ENCODE assay signal across 21 cellular contexts in the genomic region with DNA sequence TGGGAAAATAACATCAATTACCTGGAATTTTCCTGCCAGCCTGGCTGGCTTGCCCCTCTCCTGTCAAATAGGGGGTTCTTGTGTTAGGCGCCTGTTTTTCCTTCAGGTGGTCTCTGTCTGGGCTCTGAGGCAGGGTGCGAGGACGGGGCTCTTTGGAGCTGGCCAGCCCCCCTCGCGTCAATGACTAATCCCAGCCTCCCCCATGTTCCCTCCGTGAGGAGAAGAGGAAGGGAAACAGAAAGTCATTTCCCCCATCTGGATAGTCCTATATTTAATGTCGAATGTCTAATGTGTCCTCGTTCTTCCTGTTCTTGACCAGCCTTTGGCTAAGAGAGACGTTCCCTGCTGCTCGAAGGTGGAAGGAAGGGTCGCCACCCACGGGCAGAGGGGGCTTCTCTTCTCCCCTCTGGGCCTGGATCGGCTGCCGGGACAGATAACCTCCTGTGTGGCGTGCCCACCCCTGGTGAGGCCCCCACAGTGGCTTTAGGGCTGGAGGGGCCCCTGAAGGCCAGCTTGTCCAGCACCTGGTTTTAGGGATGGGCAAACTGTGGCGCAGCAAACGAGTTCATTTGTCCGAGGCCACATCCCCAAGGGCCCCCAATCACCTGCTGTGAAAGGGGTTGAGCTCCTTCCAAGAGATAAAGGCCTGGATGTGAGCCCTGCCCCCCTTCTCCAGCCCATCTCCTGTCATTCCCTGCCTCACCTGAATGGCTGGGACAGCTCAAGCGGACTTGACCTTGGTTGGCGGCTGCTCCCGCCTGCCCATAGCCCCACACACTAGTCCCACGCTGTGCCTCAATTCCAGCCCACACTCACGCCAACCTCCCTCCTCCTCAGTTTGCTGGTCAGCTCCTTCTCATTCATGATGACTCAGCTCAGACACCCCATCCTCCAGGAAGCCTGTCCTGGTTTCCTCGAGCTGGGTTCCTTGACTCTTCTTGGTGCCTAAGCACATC. TPM values are rescaled to one million over a fixed set of nuclear protein-coding genes. Genes with fewer than 3 reads are reported as not detected.
A peak's percentile ranks its signal among the peaks of the same experiment; 100 is the strongest.
DNase-seq lines count a peak whose midpoint lies in the region; ATAC-seq and TF ChIP-seq lines count a peak whose summit lies in the region.
"Had no signal": no experiment of that assay in that cellular context is flagged by ENCODE, and none has a peak within 500 bp of the region (broad histone marks: within the 10 kb centered on the region; RNA-seq: fewer than 3 reads in every experiment).

No MANE protein-coding gene starts in this region.

- no peak overlapping the region for H3K4me3 Mint-ChIP-seq in activated T-cell treated with anti-CD3 and anti-CD28 coated beads, Interleukin-2, amount 50 U/mL, for 24 hours
- no peak overlapping the region for H3K4me3 Mint-ChIP-seq in activated T-cell treated with anti-CD3 and anti-CD28 coated beads, Interleukin-2, amount 50 U/mL, for 72 hours
- H3K4me3 Mint-ChIP-seq: activated naive CD4-positive, alpha-beta T cell treated with anti-CD3 and anti-CD28 coated beads, Interleukin-2, amount 50 U/mL, for 24 hours; CD4-positive, alpha-beta memory T cell; HFFc6; nephron had no signal

- H3K4me3 ChIP-seq in testis, result no peak overlapping the region
- H3K4me3 ChIP-seq: body of pancreas, lung had no signal

- no peak for TF ChIP-seq CTCF in testis (IDR thresholded peaks at IDR 0.05)

- no peaks in the 10 kb centered on the region for H3K4me1 ChIP-seq in testis
- H3K4me1 ChIP-seq: body of pancreas had no signal

- H3K27ac Mint-ChIP-seq in activated T-cell treated with anti-CD3 and anti-CD28 coated beads, Interleukin-2, amount 50 U/mL, for 24 hours, result no peak overlapping the region
- H3K27ac Mint-ChIP-seq in activated T-cell treated with anti-CD3 and anti-CD28 coated beads, Interleukin-2, amount 50 U/mL, for 72 hours, result no peak overlapping the region
- H3K27ac Mint-ChIP-seq: activated naive CD4-positive, alpha-beta T cell treated with anti-CD3 and anti-CD28 coated beads, Interleukin-2, amount 50 U/mL, for 24 hours; CD4-positive, alpha-beta memory T cell; HFFc6; nephron had no signal

- no peaks in the 10 kb centered on the region for H3K27me3 ChIP-seq in testis
- H3K27me3 ChIP-seq: body of pancreas had no signal

- no peaks in the 10 kb centered on the region for H3K36me3 ChIP-seq in testis (ENCODE audit: low read depth, missing control alignments)

- no peaks in the 10 kb centered on the region for H3K9me3 ChIP-seq in testis
- H3K9me3 ChIP-seq: body of pancreas had no signal

- intact Hi-C loops in testis (cut with DNase I; ENCODE audit: low total_unique reads), result no loop called here

- no peak for TF ChIP-seq POLR2A in testis (IDR thresholded peaks at IDR 0.05)

- no peak for ATAC-seq in activated T-cell treated with anti-CD3 and anti-CD28 coated beads, Interleukin-2, amount 50 U/mL, for 72 hours (replicated peaks in 1 of 2)
- no peak for ATAC-seq in HG02588 (IDR thresholded peaks at IDR 0.05; ENCODE audit: unreplicated experiment)
- ATAC-seq: body of pancreas had no signal

- peaks cover 65% of the 10 kb centered on the region for H3K27me3 Mint-ChIP-seq in activated T-cell treated with anti-CD3 and anti-CD28 coated beads, Interleukin-2, amount 50 U/mL, for 24 hours
- H3K27me3 Mint-ChIP-seq in activated T-cell treated with anti-CD3 and anti-CD28 coated beads, Interleukin-2, amount 50 U/mL, for 72 hours (ENCODE audit: low read depth), result peaks cover 20% of the 10 kb centered on the region

- H3K4me1 Mint-ChIP-seq in activated T-cell treated with anti-CD3 and anti-CD28 coated beads, Interleukin-2, amount 50 U/mL, for 24 hours (ENCODE audit: low read depth), result no peaks in the 10 kb centered on the region
- no peaks in the 10 kb centered on the region for H3K4me1 Mint-ChIP-seq in activated T-cell treated with anti-CD3 and anti-CD28 coated beads, Interleukin-2, amount 50 U/mL, for 72 hours (ENCODE audit: low read depth)
- H3K4me1 Mint-ChIP-seq: activated naive CD4-positive, alpha-beta T cell treated with anti-CD3 and anti-CD28 coated beads, Interleukin-2, amount 50 U/mL, for 24 hours had no signal

- peak; percentile 17 for DNase-seq in activated T-cell treated with anti-CD3 and anti-CD28 coated beads, Interleukin-2, amount 50 U/mL, for 24 hours
- DNase-seq in activated T-cell treated with anti-CD3 and anti-CD28 coated beads, Interleukin-2, amount 50 U/mL, for 72 hours, result no peak
- peak; percentile 79 for DNase-seq in MV-4-11 (lab: John Stamatoyannopoulos, UW)
- peak; percentile 43 for DNase-seq in islet precursor cell
- peak; percentile 9 for DNase-seq in testis
- DNase-seq in amniotic stem cell (lab: John Stamatoyannopoulos, UW), result no peak
- no peak for DNase-seq in UCSD-AML1 (lab: John Stamatoyannopoulos, UW; ENCODE audit: unreplicated experiment)
- DNase-seq: body of pancreas; CD4-positive, alpha-beta memory T cell; erythroblast; HFFc6; NCI-H187 treated with DMSO at 0.1 percent for 48 hours; NCI-H510A; SHP77; stimulated activated CD4-positive, alpha-beta T cell treated with anti-CD3 and anti-CD28 coated beads, Interleukin-15, amount 100 ng/mL, for 24 hours; stimulated activated naive CD4-positive, alpha-beta T cell had no signal

- no peak overlapping the region for H3K27ac ChIP-seq in testis
- H3K27ac ChIP-seq: body of pancreas had no signal

- WGBS in testis, 2 donors, result 43 to 49% methylated on average over 20 to 24 of the region's 24 CpGs

- H3K9me3 Mint-ChIP-seq in activated T-cell treated with anti-CD3 and anti-CD28 coated beads, Interleukin-2, amount 50 U/mL, for 24 hours, result no peaks in the 10 kb centered on the region
- H3K9me3 Mint-ChIP-seq in activated T-cell treated with anti-CD3 and anti-CD28 coated beads, Interleukin-2, amount 50 U/mL, for 72 hours, result no peaks in the 10 kb centered on the region
- H3K9me3 Mint-ChIP-seq: activated naive CD4-positive, alpha-beta T cell treated with anti-CD3 and anti-CD28 coated beads, Interleukin-2, amount 50 U/mL, for 24 hours; nephron had no signal

- no peaks in the 10 kb centered on the region for H3K36me3 Mint-ChIP-seq in activated T-cell treated with anti-CD3 and anti-CD28 coated beads, Interleukin-2, amount 50 U/mL, for 24 hours (ENCODE audit: low read depth)
- no peaks in the 10 kb centered on the region for H3K36me3 Mint-ChIP-seq in activated T-cell treated with anti-CD3 and anti-CD28 coated beads, Interleukin-2, amount 50 U/mL, for 72 hours (ENCODE audit: insufficient read depth in 2 of 2)
- H3K36me3 Mint-ChIP-seq: activated naive CD4-positive, alpha-beta T cell treated with anti-CD3 and anti-CD28 coated beads, Interleukin-2, amount 50 U/mL, for 24 hours; CD4-positive, alpha-beta memory T cell had no signal

RNA-seq across cellular contexts. Expression of a gene that starts 35.9 kb away (rescaled TPM):
- total RNA-seq in activated T-cell treated with anti-CD3 and anti-CD28 coated beads, Interleukin-2, amount 50 U/mL, for 72 hours, result under 1 TPM in 1 of 2 donors, not detected in 1; 0.23 TPM
- 1 to 10 TPM; 1.7 to 2.0 TPM for total RNA-seq in testis
- polyA plus RNA-seq in testis (ENCODE audit: insufficient read depth, low read depth, low replicate concordance), result 1.8 TPM
- total RNA-seq: CD4-positive, alpha-beta memory T cell; HFFc6; T-helper 1 cell treated with Interleukin-12 subunit alpha and Interleukin-12 subunit beta and Interleukin-4 antibody, amounts not matched to agents 30 ng/mL and 1 ng/mL, for 36 hours had no signal
- polyA plus RNA-seq: CD4-positive, alpha-beta memory T cell had no signal

Comparison
In these comparisons a context has a peak if more than half of its experiments do, and no peak if none do; other contexts are left out.
1. DNase-seq: peak in activated T-cell treated with anti-CD3 and anti-CD28 coated beads, Interleukin-2, amount 50 U/mL, for 24 hours (single experiment), MV-4-11 (single experiment), islet precursor cell (single experiment) and testis (single experiment); none in activated T-cell treated with anti-CD3 and anti-CD28 coated beads, Interleukin-2, amount 50 U/mL, for 72 hours (0 of 2), amniotic stem cell (single experiment) and UCSD-AML1 (single experiment).